ENCODE assay signal across 10 cellular contexts in genomic region chr1:204685236-204686006, GRCh38. TPM values are rescaled to one million over a fixed set of nuclear protein-coding genes. Genes with fewer than 3 reads are reported as not detected.
DNase-seq lines count a peak whose midpoint lies in the region; ATAC-seq lines count a peak whose summit lies in the region.
"Had no signal": no experiment of that assay in that cellular context is flagged by ENCODE, and none has a peak within 500 bp of the region (broad histone marks: within the 10 kb centered on the region; RNA-seq: fewer than 3 reads in every experiment).

TSS of gene LRRN2 (minus strand) at chr1:204685738. CDS start at chr1:204619992, 65,746 bp downstream.

- peaks cover 65% of the 10 kb centered on the region for H3K27me3 ChIP-seq in iPS-18a (ENCODE audit: control insufficient read depth, insufficient read depth, low read length)

- intact Hi-C loops in activated T-helper 1 cell treated with anti-CD3 and anti-CD28 coated beads, Interleukin-12 subunit alpha, Interleukin-12 subunit beta, Interleukin-2, Interleukin-4 antibody, amounts not matched to agents 30 ng/mL and 10 ng/mL and 1 ng/mL, durations not matched to agents 14 hours and 24 hours and 36 hours (cut with micrococcal nuclease), result no loop called here

- H3K9me3 ChIP-seq in iPS-18a (ENCODE audit: control insufficient read depth, low read depth, low read length), result no peaks in the 10 kb centered on the region

- H3K4me3 Mint-ChIP-seq in activated T-helper 1 cell treated with anti-CD3 and anti-CD28 coated beads, Interleukin-12 subunit alpha, Interleukin-12 subunit beta, Interleukin-2, Interleukin-4 antibody, amounts not matched to agents 30 ng/mL and 10 ng/mL and 1 ng/mL, durations not matched to agents 14 hours and 24 hours and 36 hours, result peak within 1 kb of the TSS; percentile 68

- H3K27ac Mint-ChIP-seq in activated T-helper 1 cell treated with anti-CD3 and anti-CD28 coated beads, Interleukin-12 subunit alpha, Interleukin-12 subunit beta, Interleukin-2, Interleukin-4 antibody, amounts not matched to agents 30 ng/mL and 10 ng/mL and 1 ng/mL, durations not matched to agents 14 hours and 24 hours and 36 hours, result no peak within 1 kb of the TSS

- peak; percentile 23 for DNase-seq in NCI-H345 (lab: John Stamatoyannopoulos, UW)
- DNase-seq in NCI-H345 treated with DMSO at 0.1 percent for 48 hours (lab: John Stamatoyannopoulos, UW; ENCODE audit: unreplicated experiment), result no peak
- no peak for DNase-seq in activated T-helper 1 cell treated with anti-CD3 and anti-CD28 coated beads, Interleukin-12 subunit alpha, Interleukin-12 subunit beta, Interleukin-2, Interleukin-4 antibody, amounts not matched to agents 30 ng/mL and 10 ng/mL and 1 ng/mL, durations not matched to agents 14 hours and 24 hours and 36 hours (ENCODE audit: low spot score)
- no peak for DNase-seq in stimulated activated CD4-positive, alpha-beta T cell treated with anti-CD3 and anti-CD28 coated beads, Interleukin-1b, Interleukin-23, amount 100 ng/mL, for 48 hours
- DNase-seq in SKM-1 treated with dmso at 0.1 percent for 144 hours (lab: John Stamatoyannopoulos, UW; ENCODE audit: unreplicated experiment), result no peak

- peak within 1 kb of the TSS; percentile 16 for H3K9ac ChIP-seq in iPS-18a (ENCODE audit: low read length)

- H3K4me3 ChIP-seq in iPS-18a (ENCODE audit: low read length), result peak within 1 kb of the TSS; percentile 66
- H3K4me3 ChIP-seq in skin epidermis, result peak within 1 kb of the TSS in 6 of 7 experiments; percentile 6 to 36 (median 17)

- peaks cover 13% of the 10 kb centered on the region for H3K4me1 ChIP-seq in iPS-18a (ENCODE audit: control insufficient read depth, low read depth, low read length)

- no peak for ATAC-seq in GM18907 (IDR thresholded peaks at IDR 0.05; ENCODE audit: unreplicated experiment)

- H3K27ac ChIP-seq in iPS-18a (ENCODE audit: low read length) (no peak within 1 kb of the TSS), skin epidermis (no peak within 1 kb of the TSS)
- H3K27ac ChIP-seq: C4-2B had no signal

- no peaks in the 10 kb centered on the region for H3K9me3 Mint-ChIP-seq in activated T-helper 1 cell treated with anti-CD3 and anti-CD28 coated beads, Interleukin-12 subunit alpha, Interleukin-12 subunit beta, Interleukin-2, Interleukin-4 antibody, amounts not matched to agents 30 ng/mL and 10 ng/mL and 1 ng/mL, durations not matched to agents 14 hours and 24 hours and 36 hours

- H3K4me1 Mint-ChIP-seq in activated T-helper 1 cell treated with anti-CD3 and anti-CD28 coated beads, Interleukin-12 subunit alpha, Interleukin-12 subunit beta, Interleukin-2, Interleukin-4 antibody, amounts not matched to agents 30 ng/mL and 10 ng/mL and 1 ng/mL, durations not matched to agents 14 hours and 24 hours and 36 hours (ENCODE audit: low read depth), result no peaks in the 10 kb centered on the region

- no peaks in the 10 kb centered on the region for H3K36me3 ChIP-seq in iPS-18a (ENCODE audit: control insufficient read depth, low read depth, low read length)

- H3K27me3 Mint-ChIP-seq in activated T-helper 1 cell treated with anti-CD3 and anti-CD28 coated beads, Interleukin-12 subunit alpha, Interleukin-12 subunit beta, Interleukin-2, Interleukin-4 antibody, amounts not matched to agents 30 ng/mL and 10 ng/mL and 1 ng/mL, durations not matched to agents 14 hours and 24 hours and 36 hours (ENCODE audit: insufficient read depth), result peaks cover 45% of the 10 kb centered on the region

- H3K36me3 Mint-ChIP-seq in activated T-helper 1 cell treated with anti-CD3 and anti-CD28 coated beads, Interleukin-12 subunit alpha, Interleukin-12 subunit beta, Interleukin-2, Interleukin-4 antibody, amounts not matched to agents 30 ng/mL and 10 ng/mL and 1 ng/mL, durations not matched to agents 14 hours and 24 hours and 36 hours (ENCODE audit: low read depth), result no peaks in the 10 kb centered on the region

RNA-seq across cellular contexts. Expression of gene LRRN2, which starts in this region (rescaled TPM):
- total RNA-seq in activated T-helper 1 cell treated with anti-CD3 and anti-CD28 coated beads, Interleukin-12 subunit alpha, Interleukin-12 subunit beta, Interleukin-2, Interleukin-4 antibody, amounts not matched to agents 30 ng/mL and 10 ng/mL and 1 ng/mL, durations not matched to agents 14 hours and 24 hours and 36 hours, result not detected in 2 replicates
- total RNA-seq: mononuclear cell had no signal
